Comparison of ENCODE assay signal across 8 cellular contexts in genomic region chr7:151519045-151519764, GRCh38. TPM values are rescaled to one million over a fixed set of nuclear protein-coding genes. Genes with fewer than 3 reads are reported as not detected.
A peak's percentile ranks its signal among the peaks of the same experiment; 100 is the strongest.
DNase-seq lines count a peak whose midpoint lies in the region; ATAC-seq and TF ChIP-seq lines count a peak whose summit lies in the region.
"Not testable (repeated sequence)": the region's sequence is repeated elsewhere in the genome, so short reads cannot be mapped to it uniquely, and the experiment has no call there.

No MANE protein-coding gene starts in this region.

- intact Hi-C loops in lower leg skin (cut with DNase I; ENCODE audit: low total_unique reads), result not testable (repeated sequence)

- peak; percentile 42 for TF ChIP-seq POLR2A in GM18951 (IDR thresholded peaks at IDR 0.05; ENCODE audit: extremely low read depth, insufficient read depth, insufficient read length)
- TF ChIP-seq POLR2A in lower leg skin (IDR thresholded peaks at IDR 0.05), result not testable (repeated sequence)

- ATAC-seq in HG03045 (IDR thresholded peaks at IDR 0.05; ENCODE audit: unreplicated experiment), result peak; percentile 59

- in situ Hi-C loops in ACHN (cut with HindIII; ENCODE audit: low pct_ligation_motif_present, low pct_unique_long_range_greater_than_20kb, low sequenced_read_pairs); GM18951 (cut with MboI; ENCODE audit: low sequenced_read_pairs, unreplicated experiment): not testable (repeated sequence)

- not testable (repeated sequence) for TF ChIP-seq CTCF in lower leg skin (IDR thresholded peaks at IDR 0.05)

- WGBS in lower leg skin, 2 donors, result 0% methylated on average over 21 to 35 of the region's 113 CpGs

- peak overlapping the region; percentile 92 for H3K4me3 ChIP-seq in lower leg skin (ENCODE audit: low read depth, poor library complexity, severe bottlenecking)

- peak; percentile 39 for DNase-seq in ACHN
- peak; percentile 1 for DNase-seq in NOMO-1 treated with DMSO at 0.1 percent for 48 hours (lab: John Stamatoyannopoulos, UW; ENCODE audit: unreplicated experiment)
- DNase-seq in activated CD8-positive, alpha-beta memory T cell treated with anti-CD3 and anti-CD28 coated beads, Interleukin-2, amount 50 U/mL, for 48 hours, result peak; percentile 80
- DNase-seq in effector CD8-positive, alpha-beta T cell (lab: John Stamatoyannopoulos, UW), result peak; percentile 47
- DNase-seq in lower leg skin (ENCODE audit: low spot score in 2 of 2), result peak; percentile 43 to 92
- DNase-seq in stimulated activated CD4-positive, alpha-beta T cell treated with anti-CD3 and anti-CD28 coated beads, Interleukin-1b, Interleukin-23, amount 100 ng/mL, for 4 hours (ENCODE audit: low read depth in 2 of 2), result peak; percentile 41 to 58

RNA-seq across cellular contexts. Expression of gene RHEB, which starts 0.5 kb away (rescaled TPM):
- total RNA-seq in lower leg skin, result 10 to 100 TPM; 41.2 to 64.4 (median 53.5) TPM

Comparison
In these comparisons a context has a peak if more than half of its experiments do, and no peak if none do; other contexts are left out.
1. Peak in every context shown above with its lines: DNase-seq, ATAC-seq and H3K4me3 ChIP-seq.
2. DNase-seq: peak in every context shown above with its lines; median percentile 80 in activated CD8-positive, alpha-beta memory T cell treated with anti-CD3 and anti-CD28 coated beads, Interleukin-2, amount 50 U/mL, for 48 hours; 68 in lower leg skin; 50 in stimulated activated CD4-positive, alpha-beta T cell treated with anti-CD3 and anti-CD28 coated beads, Interleukin-1b, Interleukin-23, amount 100 ng/mL, for 4 hours; 47 in effector CD8-positive, alpha-beta T cell; 39 in ACHN; 1 in NOMO-1 treated with DMSO at 0.1 percent for 48 hours.